12 cellular contexts compared by ENCODE assay signal in the genomic region with DNA sequence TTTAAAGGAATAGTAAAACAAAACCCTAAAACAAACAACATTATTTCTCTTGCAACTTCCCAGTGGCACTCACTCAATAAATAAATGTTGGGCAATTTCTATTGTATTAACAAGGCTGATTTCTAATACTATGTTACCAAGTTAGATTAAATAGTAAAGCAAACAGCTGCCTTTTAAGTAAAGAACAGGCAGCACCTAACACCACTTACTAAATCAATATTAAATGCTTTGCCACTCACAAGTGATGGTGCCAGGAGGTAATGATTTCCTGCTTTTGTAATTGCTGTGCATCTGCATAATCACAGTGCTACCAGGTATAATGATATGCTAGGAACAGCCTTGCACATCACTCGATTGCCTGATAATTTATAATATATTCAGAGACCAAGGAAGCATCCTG.
"Had no signal": no experiment of that assay in that cellular context is flagged by ENCODE, and none has a peak within 500 bp of the region (broad histone marks: within the 10 kb centered on the region; RNA-seq: fewer than 3 reads in every experiment).

No MANE protein-coding gene starts in this region.

- H3K27me3 ChIP-seq: gastrocnemius medialis, heart left ventricle, thyroid gland had no signal

- H3K27ac ChIP-seq: gastrocnemius medialis, heart left ventricle, thyroid gland had no signal

- DNase-seq: activated CD4-positive, alpha-beta T cell treated with anti-CD3 and anti-CD28 coated beads, Interleukin-2, amount 50 U/mL, for 4 hours; cerebellar nuclear complex; effector CD4-positive, alpha-beta T cell; gastrocnemius medialis; heart left ventricle; kidney; stimulated activated CD4-positive, alpha-beta T cell treated with anti-CD3 and anti-CD28 coated beads, Interleukin-12 subunit alpha, Interleukin-12 subunit beta, amount 100 ng/mL, for 4 hours; stimulated activated CD4-positive, alpha-beta T cell treated with anti-CD3 and anti-CD28 coated beads, Interleukin-1b, Interleukin-23, amount 100 ng/mL, for 48 hours; stimulated activated CD8-positive, alpha-beta memory T cell treated with anti-CD3 and anti-CD28 coated beads, Interleukin-4, amount 100 ng/mL, for 48 hours; stimulated activated naive CD4-positive, alpha-beta T cell; thyroid gland had no signal

- H3K9me3 ChIP-seq: gastrocnemius medialis, heart left ventricle, thyroid gland had no signal

- H3K4me1 ChIP-seq: gastrocnemius medialis, heart left ventricle, thyroid gland had no signal

- H3K36me3 ChIP-seq: thyroid gland had no signal

- H3K4me3 ChIP-seq: gastrocnemius medialis, heart left ventricle, lung, thyroid gland had no signal
